In genomic region chr2:120520929-120521912, GRCh38 we compare ENCODE assay signal across 9 cellular contexts.
A peak's percentile ranks its signal among the peaks of the same experiment; 100 is the strongest.
DNase-seq lines count a peak whose midpoint lies in the region; ATAC-seq and TF ChIP-seq lines count a peak whose summit lies in the region.
"Had no signal": no experiment of that assay in that cellular context is flagged by ENCODE, and none has a peak within 500 bp of the region (broad histone marks: within the 10 kb centered on the region; RNA-seq: fewer than 3 reads in every experiment).

No MANE protein-coding gene starts in this region.

- intact Hi-C loops in esophagus squamous epithelium (cut with DNase I), result no loop called here

- H3K9me3 Mint-ChIP-seq in osteocyte (ENCODE audit: unreplicated experiment), result no peaks in the 10 kb centered on the region

- H3K4me1 ChIP-seq in esophagus squamous epithelium, result peaks cover 0 to 4% (median 0%) of the 10 kb centered on the region in 3 donors

- peaks cover 13% of the 10 kb centered on the region for H3K4me1 Mint-ChIP-seq in osteocyte (ENCODE audit: unreplicated experiment)
- H3K4me1 Mint-ChIP-seq: CD4-positive, CD25-positive, alpha-beta regulatory T cell had no signal

- no peaks in the 10 kb centered on the region for H3K36me3 ChIP-seq in esophagus squamous epithelium

- H3K27me3 ChIP-seq in esophagus squamous epithelium, result peaks cover 0 to 82% (median 0%) of the 10 kb centered on the region in 4 donors

- H3K27ac ChIP-seq in esophagus squamous epithelium, result no peak overlapping the region

- 38 to 49% methylated on average over 11 to 12 of the region's 13 CpGs for WGBS in esophagus squamous epithelium, 2 donors

- no peak overlapping the region for H3K4me3 ChIP-seq in esophagus squamous epithelium

- no peak overlapping the region for H3K27ac Mint-ChIP-seq in osteocyte (ENCODE audit: unreplicated experiment)

- no peaks in the 10 kb centered on the region for H3K36me3 Mint-ChIP-seq in osteocyte (ENCODE audit: unreplicated experiment)
- H3K36me3 Mint-ChIP-seq: CD4-positive, CD25-positive, alpha-beta regulatory T cell had no signal

- no peak overlapping the region for H3K4me3 Mint-ChIP-seq in osteocyte (ENCODE audit: unreplicated experiment)
- H3K4me3 Mint-ChIP-seq: CD4-positive, CD25-positive, alpha-beta regulatory T cell had no signal

- ATAC-seq in HG03439 (IDR thresholded peaks at IDR 0.05; ENCODE audit: unreplicated experiment), result no peak

- no peak for TF ChIP-seq POLR2A in esophagus squamous epithelium (IDR thresholded peaks at IDR 0.05)

- peaks cover 60% of the 10 kb centered on the region for H3K27me3 Mint-ChIP-seq in osteocyte (ENCODE audit: unreplicated experiment)

- DNase-seq in NCI-H2107 treated with DMSO at 0.1 percent for 48 hours (lab: John Stamatoyannopoulos, UW; ENCODE audit: unreplicated experiment), result peak; percentile 16
- DNase-seq in NCI-H2107 (lab: John Stamatoyannopoulos, UW), result no peak
- peak; percentile 62 for DNase-seq in HuH-7 (ENCODE audit: low spot score)
- peak; percentile 3 for DNase-seq in SKM-1 (lab: John Stamatoyannopoulos, UW; ENCODE audit: unreplicated experiment)
- DNase-seq in esophagus squamous epithelium (lab: John Stamatoyannopoulos, UW), result no peak
- no peak for DNase-seq in osteocyte (ENCODE audit: extremely low spot score, unreplicated experiment)
- DNase-seq in cortex of kidney (lab: John Stamatoyannopoulos, UW), result no peak

- no peaks in the 10 kb centered on the region for H3K9me3 ChIP-seq in esophagus squamous epithelium

- TF ChIP-seq CTCF in esophagus squamous epithelium (IDR thresholded peaks at IDR 0.05) (peak; percentile 27 to 84 (median 72)), osteocyte (IDR thresholded peaks at IDR 0.05) (peak; percentile 65)

Comparison
In these comparisons a context has a peak if more than half of its experiments do, and no peak if none do; other contexts are left out.
1. DNase-seq: peak in NCI-H2107 treated with DMSO at 0.1 percent for 48 hours (single experiment), HuH-7 (single experiment) and SKM-1 (single experiment); none in NCI-H2107 (single experiment), esophagus squamous epithelium (single experiment), osteocyte (single experiment) and cortex of kidney (single experiment).